In genomic region chr2:46303233-46303632, GRCh38 we compare ENCODE assay signal across 27 cellular contexts. TPM values are rescaled to one million over a fixed set of nuclear protein-coding genes. Genes with fewer than 3 reads are reported as not detected.
DNase-seq lines count a peak whose midpoint lies in the region; ATAC-seq and TF ChIP-seq lines count a peak whose summit lies in the region.
"Had no signal": no experiment of that assay in that cellular context is flagged by ENCODE, and none has a peak within 500 bp of the region (broad histone marks: within the 10 kb centered on the region; RNA-seq: fewer than 3 reads in every experiment).

No MANE protein-coding gene starts in this region.

- BruUV-seq in MCF 10A (replicated peaks; lab: Mats Ljungman, UMichigan) = no TSS peak

- no peak overlapping the region for H3K27ac Mint-ChIP-seq in MCF 10A (ENCODE audit: low read depth, unreplicated experiment)
- H3K27ac Mint-ChIP-seq: T-cell had no signal

- H3K4me3 Mint-ChIP-seq in MCF 10A (ENCODE audit: unreplicated experiment) = no peak overlapping the region
- H3K4me3 Mint-ChIP-seq: central memory CD8-positive, alpha-beta T cell had no signal

- CTCF ChIA-PET in MCF 10A (lab: Yijun Ruan, JAX) = interaction anchor here (0.6 to 2.4 kb wide), 11 partner anchors 15 to 240 kb away, joined by 3 to 12 read pairs (median 4); no protein-coding TSS in a partner anchor

- H3K27me3 Mint-ChIP-seq in MCF 10A (ENCODE audit: insufficient read depth, unreplicated experiment) = no peaks in the 10 kb centered on the region

- peaks cover 10% of the 10 kb centered on the region for H3K36me3 Mint-ChIP-seq in MCF 10A (ENCODE audit: insufficient read depth, unreplicated experiment)
- H3K36me3 Mint-ChIP-seq: T-cell had no signal

- no peak for TF ChIP-seq EP300 in transverse colon (IDR thresholded peaks at IDR 0.05; ENCODE audit: low read depth)

- intact Hi-C loops in breast epithelium (cut with DNase I; ENCODE audit: low total_unique reads) = no loop called here
- intact Hi-C loops in MCF 10A (cut with micrococcal nuclease) = no loop called here
- intact Hi-C loops in transverse colon (cut with DNase I; ENCODE audit: low total_unique reads) = loop anchor here (10.0 kb wide), 1 partner anchor 52 kb away; no protein-coding TSS in a partner anchor

- TF ChIP-seq POLR2A in breast epithelium (IDR thresholded peaks at IDR 0.05) = no peak
- no peak for TF ChIP-seq POLR2A in transverse colon (IDR thresholded peaks at IDR 0.05)

- H3K27ac ChIP-seq in breast epithelium (peak overlapping the region; percentile 3 to 34), cingulate gyrus (ENCODE audit: low read depth, low read length) (peak overlapping the region; percentile 24), lung (ENCODE audit: low read depth in 1 of 2, low read length in 1 of 2) (peak overlapping the region; percentile 61 to 68), transverse colon (peak overlapping the region; percentile 0 to 17 (median 10))

- in situ Hi-C loops in transverse colon (cut with MboI; ENCODE audit: low pct_ligation_motif_present in 1 of 4, low pct_unique_long_range_greater_than_20kb in 1 of 4, low sequenced_read_pairs in 3 of 4) = no loop called here

- ATAC-seq in lung (ENCODE audit: insufficient read depth, low FRiP score) (no peak), GM19397 (IDR thresholded peaks at IDR 0.05; ENCODE audit: unreplicated experiment) (no peak)
- ATAC-seq: T-cell had no signal

- no peaks in the 10 kb centered on the region for H3K36me3 ChIP-seq in breast epithelium
- no peaks in the 10 kb centered on the region for H3K36me3 ChIP-seq in lung (ENCODE audit: control insufficient read depth in 2 of 2, insufficient read depth in 2 of 2, low read length in 2 of 2)
- H3K36me3 ChIP-seq in transverse colon = no peaks in the 10 kb centered on the region
- H3K36me3 ChIP-seq: BE2C, prostate gland had no signal

- H3K9me3 ChIP-seq in breast epithelium = no peaks in the 10 kb centered on the region
- H3K9me3 ChIP-seq in lung (ENCODE audit: control insufficient read depth in 2 of 2, insufficient read depth in 1 of 2, low read length in 1 of 2) = no peaks in the 10 kb centered on the region
- H3K9me3 ChIP-seq in transverse colon = no peaks in the 10 kb centered on the region
- H3K9me3 ChIP-seq: BE2C, prostate gland, testis had no signal

- TF ChIP-seq CTCF in breast epithelium (IDR thresholded peaks at IDR 0.05) (no peak), MCF 10A (IDR thresholded peaks at IDR 0.05; ENCODE audit: unreplicated experiment) (no peak), lung (IDR thresholded peaks at IDR 0.05; ENCODE audit: control extremely low read depth, extremely low read depth) (no peak), transverse colon (IDR thresholded peaks at IDR 0.05) (no peak)

- H3K4me3 ChIP-seq in breast epithelium = no peak overlapping the region
- no peak overlapping the region for H3K4me3 ChIP-seq in lung
- H3K4me3 ChIP-seq in transverse colon = no peak overlapping the region
- H3K4me3 ChIP-seq: prostate gland, testis had no signal

- POLR2A ChIA-PET in MCF 10A (lab: Yijun Ruan, JAX) = interaction anchor here (1.7 to 24.9 kb wide), 3 partner anchors 8 to 30 kb away, joined by 6 to 553 read pairs (median 129); no protein-coding TSS in a partner anchor

- peaks cover 40% of the 10 kb centered on the region for H3K4me1 Mint-ChIP-seq in MCF 10A (ENCODE audit: insufficient read depth, unreplicated experiment)

- H3K4me1 ChIP-seq in breast epithelium (peaks cover 0 to 5% of the 10 kb centered on the region in 2 donors), lung (ENCODE audit: control insufficient read depth in 2 of 2, insufficient read depth in 2 of 2, low read length in 2 of 2) (peaks cover 18 to 54% of the 10 kb centered on the region in 2 donors), transverse colon (peaks cover 19 to 81% (median 54%) of the 10 kb centered on the region in 4 donors)

- no peaks in the 10 kb centered on the region for H3K27me3 ChIP-seq in breast epithelium
- no peaks in the 10 kb centered on the region for H3K27me3 ChIP-seq in lung (ENCODE audit: control insufficient read depth, insufficient read depth)
- no peaks in the 10 kb centered on the region for H3K27me3 ChIP-seq in transverse colon
- H3K27me3 ChIP-seq: testis had no signal

- no peaks in the 10 kb centered on the region for H3K9me3 Mint-ChIP-seq in MCF 10A (ENCODE audit: unreplicated experiment)
- H3K9me3 Mint-ChIP-seq: central memory CD8-positive, alpha-beta T cell; T-cell had no signal

- DNase-seq in breast epithelium (ENCODE audit: low spot score in 2 of 2) = no peak
- no peak for DNase-seq in MCF 10A (ENCODE audit: unreplicated experiment)
- DNase-seq in lung (ENCODE audit: low spot score) = no peak
- no peak for DNase-seq in transverse colon
- no peak for DNase-seq in HPDE6-E6E7 (ENCODE audit: extremely low spot score)
- DNase-seq in NCI-H1048 (lab: John Stamatoyannopoulos, UW) = no peak
- DNase-seq: activated CD4-positive, alpha-beta T cell treated with anti-CD3 and anti-CD28 coated beads for 1 hour; activated naive CD4-positive, alpha-beta T cell treated with Interleukin-2 at 50 U/mL for 16 hours; activated T-cell treated with anti-CD3 and anti-CD28 coated beads, Interleukin-2, amount 50 U/mL, for 48 hours; amniotic stem cell; BE2C; erythroblast; Kasumi-1; midbrain; NCI-H1092; NCI-H1930; NCI-H345; NCI-H82; SIG-M5; stimulated activated CD4-positive, alpha-beta T cell treated with anti-CD3 and anti-CD28 coated beads, Interleukin-1b, Interleukin-23, amount 100 ng/mL, for 48 hours; T-cell; testis had no signal

- WGBS in lung, 2 donors = 50 to 82% methylated on average over 3 of the region's 3 CpGs
- WGBS in transverse colon (ENCODE audit: low coverage in 1 of 2), 2 donors = 77 to 83% methylated on average over 3 of the region's 3 CpGs

RNA-seq across cellular contexts. Expression of gene EPAS1, which starts 6.0 kb away (rescaled TPM):
- 100 to 1,000 TPM in 2 of 3 donors, 10 to 100 TPM in 1; 92.5 to 274 (median 229) TPM for total RNA-seq in breast epithelium
- total RNA-seq in MCF 10A (2022) = 146 and 200 TPM in 2 replicates
- total RNA-seq in lung = 1,000 to 10,000 TPM in 1 of 2 donors, 100 to 1,000 TPM in 1; 424 to 1,051 TPM
- polyA plus RNA-seq in lung = 100 to 1,000 TPM; 233 to 337 TPM
- total RNA-seq in transverse colon = 100 to 1,000 TPM; 102 to 260 (median 167) TPM
- polyA plus RNA-seq: neural cell had no signal

Comparison
In these comparisons a context has a peak if more than half of its experiments do, and no peak if none do; other contexts are left out.
1. H3K27ac ChIP-seq: peak in every context shown above with its lines; median percentile 64 in lung; 24 in cingulate gyrus; 18 in breast epithelium; 10 in transverse colon.